Comparison of ENCODE assay signal across 8 cellular contexts in the genomic region with DNA sequence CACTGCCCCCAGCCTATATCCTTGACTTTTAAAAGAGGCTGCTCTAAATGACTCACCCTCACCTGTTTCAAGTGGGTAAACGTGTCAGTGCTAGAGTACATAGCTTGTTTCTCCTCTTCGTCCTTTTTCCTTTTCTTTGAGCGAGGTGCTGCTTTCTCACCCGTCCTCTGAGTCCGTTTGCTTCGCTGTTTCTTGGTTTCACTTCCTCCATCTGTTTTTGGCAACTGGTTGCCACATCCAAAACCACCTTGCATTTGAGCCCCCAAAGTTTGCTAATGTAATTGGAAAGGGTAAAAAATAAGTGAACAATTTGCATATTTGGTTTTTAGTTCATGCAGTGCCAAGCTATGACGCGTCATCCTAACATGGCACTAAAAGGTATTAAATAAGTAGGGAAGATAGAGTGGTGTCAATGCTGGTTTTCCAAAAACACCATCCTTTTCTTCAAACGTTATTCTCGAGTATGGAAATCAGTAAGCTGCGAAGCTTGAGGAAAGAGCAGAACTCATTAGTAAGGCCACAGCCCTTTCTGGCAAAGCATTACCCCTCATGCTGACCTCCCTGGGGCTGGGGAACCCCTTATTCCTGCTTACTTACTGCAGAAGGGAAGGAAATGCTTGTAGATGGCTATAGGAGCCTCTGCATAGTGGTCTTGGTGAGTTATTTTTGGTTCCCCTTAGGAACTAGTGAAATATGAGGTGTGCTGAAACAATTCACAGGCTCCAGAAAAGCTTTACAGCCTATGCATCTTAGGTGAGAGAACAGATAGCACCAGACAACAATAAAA.
A peak's percentile ranks its signal among the peaks of the same experiment; 100 is the strongest.
DNase-seq lines count a peak whose midpoint lies in the region; ATAC-seq and TF ChIP-seq lines count a peak whose summit lies in the region.

No MANE protein-coding gene starts in this region.

- DNase-seq in activated naive CD4-positive, alpha-beta T cell treated with Interleukin-2 at 50 U/mL for 16 hours: no peak
- DNase-seq in SIG-M5 (lab: John Stamatoyannopoulos, UW) (peak; percentile 80), upper lobe of right lung (no peak), NCI-H526 treated with DMSO at 0.1 percent for 48 hours (lab: John Stamatoyannopoulos, UW) (no peak), GM03348 (ENCODE audit: low spot score) (no peak)

- H3K4me1 ChIP-seq in upper lobe of right lung (no peaks in the 10 kb centered on the region), gastroesophageal sphincter (no peaks in the 10 kb centered on the region)

- no peaks in the 10 kb centered on the region for H3K27me3 ChIP-seq in upper lobe of right lung
- H3K27me3 ChIP-seq in gastroesophageal sphincter: no peaks in the 10 kb centered on the region

- TF ChIP-seq CTCF in upper lobe of right lung (IDR thresholded peaks at IDR 0.05) (no peak), gastroesophageal sphincter (IDR thresholded peaks at IDR 0.05) (no peak)

- H3K27ac ChIP-seq in upper lobe of right lung: no peak overlapping the region
- no peak overlapping the region for H3K27ac ChIP-seq in gastroesophageal sphincter

- H3K27ac Mint-ChIP-seq in activated naive CD4-positive, alpha-beta T cell treated with anti-CD3 and anti-CD28 coated beads, Interleukin-2, amount 50 U/mL, for 24 hours: peak overlapping the region; percentile 87

- H3K9me3 ChIP-seq in upper lobe of right lung (no peaks in the 10 kb centered on the region), gastroesophageal sphincter (no peaks in the 10 kb centered on the region)

- no peaks in the 10 kb centered on the region for H3K27me3 Mint-ChIP-seq in activated naive CD4-positive, alpha-beta T cell treated with anti-CD3 and anti-CD28 coated beads, Interleukin-2, amount 50 U/mL, for 24 hours

- intact Hi-C loops in upper lobe of right lung (cut with DNase I): no loop called here

- H3K4me3 ChIP-seq in upper lobe of right lung (no peak overlapping the region), gastroesophageal sphincter (no peak overlapping the region)

- H3K36me3 ChIP-seq in upper lobe of right lung (peaks cover 95% of the 10 kb centered on the region), gastroesophageal sphincter (peaks cover 12 to 98% of the 10 kb centered on the region in 2 donors)

- no peaks in the 10 kb centered on the region for H3K9me3 Mint-ChIP-seq in activated naive CD4-positive, alpha-beta T cell treated with anti-CD3 and anti-CD28 coated beads, Interleukin-2, amount 50 U/mL, for 24 hours

- ATAC-seq in HG02973 (IDR thresholded peaks at IDR 0.05; ENCODE audit: unreplicated experiment): peak; percentile 87
- peak; percentile 37 for ATAC-seq in upper lobe of right lung
- no peak for ATAC-seq in gastroesophageal sphincter

- H3K4me1 Mint-ChIP-seq in activated naive CD4-positive, alpha-beta T cell treated with anti-CD3 and anti-CD28 coated beads, Interleukin-2, amount 50 U/mL, for 24 hours: peaks cover 17% of the 10 kb centered on the region

- H3K4me3 Mint-ChIP-seq in activated naive CD4-positive, alpha-beta T cell treated with anti-CD3 and anti-CD28 coated beads, Interleukin-2, amount 50 U/mL, for 24 hours: peak overlapping the region; percentile 32

- no peak for TF ChIP-seq EP300 in gastroesophageal sphincter (IDR thresholded peaks at IDR 0.05)

- WGBS in gastroesophageal sphincter (ENCODE audit: low coverage in 1 of 2), 2 donors: 88% methylated on average over 8 to 11 of the region's 11 CpGs

- no peak for TF ChIP-seq POLR2A in gastroesophageal sphincter (IDR thresholded peaks at IDR 0.05)

- peaks cover 25% of the 10 kb centered on the region for H3K36me3 Mint-ChIP-seq in activated naive CD4-positive, alpha-beta T cell treated with anti-CD3 and anti-CD28 coated beads, Interleukin-2, amount 50 U/mL, for 24 hours
